In genomic region chr3:151871639-151872468, GRCh38 we compare ENCODE assay signal across 1 cellular context.
TF ChIP-seq lines count a peak whose summit lies in the region.

No MANE protein-coding gene starts in this region.

TF ChIP-seq in K562, 482 proteins besides CTCF, POLR2A, EP300 and RAD21 (continued from another document and continues in another):
- TF ChIP-seq UBTF (IDR thresholded peaks at IDR 0.05; ENCODE audit: borderline replicate concordance in 1 of 2, low read depth in 2 of 2, low read length in 2 of 2), result 0 out of 4 replicates have a peak, but pooled peaks of 1 of the 2 experiments have one; percentile 25
- TF ChIP-seq FOSL1 (tag; conservative IDR thresholded peaks at IDR 0.05), result 0 out of 2 replicates have a peak, but pooled peaks have one; percentile 40
- 0 out of 2 replicates have a peak, but pooled peaks have one; percentile 12 for TF ChIP-seq ZEB2 (IDR thresholded peaks at IDR 0.05)
- TF ChIP-seq JUN (IDR thresholded peaks at IDR 0.05; ENCODE audit: borderline replicate concordance, low read depth, low read length), result no peak
- no peak for TF ChIP-seq JUN (CRISPR knock-in tag; IDR thresholded peaks at IDR 0.05; ENCODE audit: borderline replicate concordance)
- TF ChIP-seq SOX6 (IDR thresholded peaks at IDR 0.05), result 0 out of 2 replicates have a peak, but pooled peaks have one; percentile 48
- peak; percentile 45; the same call in 1 of the 2 replicates for TF ChIP-seq DPF2 (IDR thresholded peaks at IDR 0.05)
- no peak for TF ChIP-seq NONO (IDR thresholded peaks at IDR 0.05; ENCODE audit: low read depth in 2 of 2, low read length in 1 of 2)
- no peak for TF ChIP-seq NR4A1 (CRISPR knock-in tag; IDR thresholded peaks at IDR 0.05)
- TF ChIP-seq NR4A1 (tag; IDR thresholded peaks at IDR 0.05), result no peak
- TF ChIP-seq CBX3 (IDR thresholded peaks at IDR 0.05; ENCODE audit: borderline replicate concordance in 1 of 2, low read length in 2 of 2), result 0 out of 3 replicates have a peak, but pooled peaks of 1 of the 2 experiments have one; percentile 53
- TF ChIP-seq, protein P1, sequence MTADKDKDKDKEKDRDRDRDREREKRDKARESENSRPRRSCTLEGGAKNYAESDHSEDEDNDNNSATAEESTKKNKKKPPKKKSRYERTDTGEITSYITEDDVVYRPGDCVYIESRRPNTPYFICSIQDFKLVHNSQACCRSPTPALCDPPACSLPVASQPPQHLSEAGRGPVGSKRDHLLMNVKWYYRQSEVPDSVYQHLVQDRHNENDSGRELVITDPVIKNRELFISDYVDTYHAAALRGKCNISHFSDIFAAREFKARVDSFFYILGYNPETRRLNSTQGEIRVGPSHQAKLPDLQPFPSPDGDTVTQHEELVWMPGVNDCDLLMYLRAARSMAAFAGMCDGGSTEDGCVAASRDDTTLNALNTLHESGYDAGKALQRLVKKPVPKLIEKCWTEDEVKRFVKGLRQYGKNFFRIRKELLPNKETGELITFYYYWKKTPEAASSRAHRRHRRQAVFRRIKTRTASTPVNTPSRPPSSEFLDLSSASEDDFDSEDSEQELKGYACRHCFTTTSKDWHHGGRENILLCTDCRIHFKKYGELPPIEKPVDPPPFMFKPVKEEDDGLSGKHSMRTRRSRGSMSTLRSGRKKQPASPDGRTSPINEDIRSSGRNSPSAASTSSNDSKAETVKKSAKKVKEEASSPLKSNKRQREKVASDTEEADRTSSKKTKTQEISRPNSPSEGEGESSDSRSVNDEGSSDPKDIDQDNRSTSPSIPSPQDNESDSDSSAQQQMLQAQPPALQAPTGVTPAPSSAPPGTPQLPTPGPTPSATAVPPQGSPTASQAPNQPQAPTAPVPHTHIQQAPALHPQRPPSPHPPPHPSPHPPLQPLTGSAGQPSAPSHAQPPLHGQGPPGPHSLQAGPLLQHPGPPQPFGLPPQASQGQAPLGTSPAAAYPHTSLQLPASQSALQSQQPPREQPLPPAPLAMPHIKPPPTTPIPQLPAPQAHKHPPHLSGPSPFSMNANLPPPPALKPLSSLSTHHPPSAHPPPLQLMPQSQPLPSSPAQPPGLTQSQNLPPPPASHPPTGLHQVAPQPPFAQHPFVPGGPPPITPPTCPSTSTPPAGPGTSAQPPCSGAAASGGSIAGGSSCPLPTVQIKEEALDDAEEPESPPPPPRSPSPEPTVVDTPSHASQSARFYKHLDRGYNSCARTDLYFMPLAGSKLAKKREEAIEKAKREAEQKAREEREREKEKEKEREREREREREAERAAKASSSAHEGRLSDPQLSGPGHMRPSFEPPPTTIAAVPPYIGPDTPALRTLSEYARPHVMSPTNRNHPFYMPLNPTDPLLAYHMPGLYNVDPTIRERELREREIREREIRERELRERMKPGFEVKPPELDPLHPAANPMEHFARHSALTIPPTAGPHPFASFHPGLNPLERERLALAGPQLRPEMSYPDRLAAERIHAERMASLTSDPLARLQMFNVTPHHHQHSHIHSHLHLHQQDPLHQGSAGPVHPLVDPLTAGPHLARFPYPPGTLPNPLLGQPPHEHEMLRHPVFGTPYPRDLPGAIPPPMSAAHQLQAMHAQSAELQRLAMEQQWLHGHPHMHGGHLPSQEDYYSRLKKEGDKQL (CRISPR knock-in tag; IDR thresholded peaks at IDR 0.05; ENCODE audit: borderline replicate concordance), result no peak
- TF ChIP-seq ESRRA (IDR thresholded peaks at IDR 0.05; ENCODE audit: borderline replicate concordance, low read depth), result peak; percentile 40; the same call in 1 of the 2 replicates
- TF ChIP-seq, protein P2, sequence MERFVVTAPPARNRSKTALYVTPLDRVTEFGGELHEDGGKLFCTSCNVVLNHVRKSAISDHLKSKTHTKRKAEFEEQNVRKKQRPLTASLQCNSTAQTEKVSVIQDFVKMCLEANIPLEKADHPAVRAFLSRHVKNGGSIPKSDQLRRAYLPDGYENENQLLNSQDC (CRISPR knock-in tag; IDR thresholded peaks at IDR 0.05), result no peak
- no peak for TF ChIP-seq NR2C1 (IDR thresholded peaks at IDR 0.05)
- peak; percentile 35; the same call in 1 of the 2 replicates for TF ChIP-seq NR2C1 (tag; IDR thresholded peaks at IDR 0.05)
- TF ChIP-seq, protein P3, sequence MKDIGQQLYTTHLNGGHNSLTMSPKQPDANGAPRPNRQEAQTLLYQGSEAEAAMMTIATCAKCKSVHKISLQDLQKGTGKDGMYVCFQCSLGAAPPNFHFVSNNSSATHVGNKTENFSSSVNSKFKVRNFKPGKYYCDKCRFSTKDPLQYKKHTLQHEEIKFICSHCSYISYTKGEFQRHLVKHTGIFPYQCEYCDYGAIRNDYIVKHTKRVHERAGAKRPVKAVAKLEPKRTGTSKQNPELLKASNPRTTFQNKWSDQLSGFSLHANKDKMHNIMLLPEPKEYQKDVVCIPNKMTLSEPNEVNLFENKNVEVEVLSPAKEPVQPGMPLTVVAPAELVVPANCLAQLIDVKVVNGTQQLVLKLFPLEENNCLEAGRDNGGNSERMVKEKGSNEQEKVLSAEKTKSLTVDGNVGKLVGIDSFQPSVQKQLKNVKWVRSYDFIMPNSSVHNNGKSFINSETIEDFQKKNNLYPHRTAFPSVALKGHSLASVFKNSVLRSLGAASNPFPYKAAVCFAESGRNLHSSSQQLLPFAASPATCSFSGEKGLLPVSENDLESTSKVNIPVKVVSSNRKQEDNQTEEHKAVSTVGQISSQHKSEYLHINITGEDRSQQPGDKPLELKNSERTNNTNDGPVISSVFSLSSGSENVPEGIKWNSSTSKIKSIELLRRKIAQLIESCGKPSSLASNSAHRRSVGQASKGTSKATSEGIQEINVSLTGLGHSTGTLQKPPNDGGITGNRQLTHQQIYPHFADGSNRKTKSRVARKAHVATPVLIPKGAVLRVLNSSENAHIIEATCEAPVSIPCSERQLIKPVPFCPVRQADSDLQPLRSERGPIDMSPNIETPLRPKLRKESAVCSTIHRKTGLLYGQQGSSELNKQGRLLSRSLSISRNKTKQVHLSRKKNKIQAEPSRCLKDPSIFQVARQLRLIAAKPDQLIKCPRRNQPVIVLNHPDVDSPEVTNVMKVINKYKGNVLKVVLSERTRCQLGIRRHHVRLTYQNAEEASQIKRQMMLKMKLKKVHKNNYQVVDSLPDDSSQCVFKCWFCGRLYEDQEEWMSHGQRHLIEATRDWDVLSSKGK (CRISPR knock-in tag; IDR thresholded peaks at IDR 0.05), result no peak
- no peak for TF ChIP-seq PYGO2 (tag; IDR thresholded peaks at IDR 0.05)
- TF ChIP-seq BACH1 (tag; IDR thresholded peaks at IDR 0.05), result peak; percentile 78; the same call in 1 of the 2 replicates
- TF ChIP-seq DMBX1 (CRISPR knock-in tag; IDR thresholded peaks at IDR 0.05; ENCODE audit: borderline replicate concordance), result peak; percentile 51; the same call in 1 of the 2 replicates
- no peak for TF ChIP-seq SLC30A9 (CRISPR knock-in tag; IDR thresholded peaks at IDR 0.05)
- TF ChIP-seq, protein P4, sequence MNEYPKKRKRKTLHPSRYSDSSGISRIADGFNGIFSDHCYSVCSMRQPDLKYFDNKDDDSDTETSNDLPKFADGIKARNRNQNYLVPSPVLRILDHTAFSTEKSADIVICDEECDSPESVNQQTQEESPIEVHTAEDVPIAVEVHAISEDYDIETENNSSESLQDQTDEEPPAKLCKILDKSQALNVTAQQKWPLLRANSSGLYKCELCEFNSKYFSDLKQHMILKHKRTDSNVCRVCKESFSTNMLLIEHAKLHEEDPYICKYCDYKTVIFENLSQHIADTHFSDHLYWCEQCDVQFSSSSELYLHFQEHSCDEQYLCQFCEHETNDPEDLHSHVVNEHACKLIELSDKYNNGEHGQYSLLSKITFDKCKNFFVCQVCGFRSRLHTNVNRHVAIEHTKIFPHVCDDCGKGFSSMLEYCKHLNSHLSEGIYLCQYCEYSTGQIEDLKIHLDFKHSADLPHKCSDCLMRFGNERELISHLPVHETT (CRISPR knock-in tag; conservative IDR thresholded peaks at IDR 0.05 in 1 of 2, IDR thresholded peaks at IDR 0.05 in 1 of 2), result peak in 1 of 2 experiments; percentile 53; a peak in 2 of 4 replicates
- TF ChIP-seq GTF2E2 (tag; IDR thresholded peaks at IDR 0.05), result peak; percentile 40; the same call in 1 of the 2 replicates
- TF ChIP-seq PHF20 (IDR thresholded peaks at IDR 0.05; ENCODE audit: partially characterized antibody), result no peak
- TF ChIP-seq PHF8 (IDR thresholded peaks at IDR 0.05; ENCODE audit: borderline replicate concordance, low read length), result 0 out of 2 replicates have a peak, but pooled peaks have one; percentile 15
- no peak for TF ChIP-seq NR1H2 (CRISPR knock-in tag; IDR thresholded peaks at IDR 0.05)
- TF ChIP-seq EP400 (IDR thresholded peaks at IDR 0.05), result peak; percentile 20; the same call in 1 of the 2 replicates
- TF ChIP-seq GTF3C2 (IDR thresholded peaks at IDR 0.05; ENCODE audit: borderline replicate concordance, extremely low read depth, insufficient read length), result no peak
- TF ChIP-seq SMAD4 (CRISPR knock-in tag; conservative IDR thresholded peaks at IDR 0.05), result 0 out of 2 replicates have a peak, but pooled peaks have one; percentile 48
- TF ChIP-seq ZKSCAN1 (IDR thresholded peaks at IDR 0.05; ENCODE audit: low read depth, low read length), result no peak
- TF ChIP-seq PHB2 (IDR thresholded peaks at IDR 0.05; ENCODE audit: low read depth), result no peak
- TF ChIP-seq, protein P5, sequence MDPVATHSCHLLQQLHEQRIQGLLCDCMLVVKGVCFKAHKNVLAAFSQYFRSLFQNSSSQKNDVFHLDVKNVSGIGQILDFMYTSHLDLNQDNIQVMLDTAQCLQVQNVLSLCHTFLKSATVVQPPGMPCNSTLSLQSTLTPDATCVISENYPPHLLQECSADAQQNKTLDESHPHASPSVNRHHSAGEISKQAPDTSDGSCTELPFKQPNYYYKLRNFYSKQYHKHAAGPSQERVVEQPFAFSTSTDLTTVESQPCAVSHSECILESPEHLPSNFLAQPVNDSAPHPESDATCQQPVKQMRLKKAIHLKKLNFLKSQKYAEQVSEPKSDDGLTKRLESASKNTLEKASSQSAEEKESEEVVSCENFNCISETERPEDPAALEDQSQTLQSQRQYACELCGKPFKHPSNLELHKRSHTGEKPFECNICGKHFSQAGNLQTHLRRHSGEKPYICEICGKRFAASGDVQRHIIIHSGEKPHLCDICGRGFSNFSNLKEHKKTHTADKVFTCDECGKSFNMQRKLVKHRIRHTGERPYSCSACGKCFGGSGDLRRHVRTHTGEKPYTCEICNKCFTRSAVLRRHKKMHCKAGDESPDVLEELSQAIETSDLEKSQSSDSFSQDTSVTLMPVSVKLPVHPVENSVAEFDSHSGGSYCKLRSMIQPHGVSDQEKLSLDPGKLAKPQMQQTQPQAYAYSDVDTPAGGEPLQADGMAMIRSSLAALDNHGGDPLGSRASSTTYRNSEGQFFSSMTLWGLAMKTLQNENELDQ (CRISPR knock-in tag; IDR thresholded peaks at IDR 0.05; ENCODE audit: borderline replicate concordance), result no peak
- TF ChIP-seq NCOR1 (IDR thresholded peaks at IDR 0.05), result no peak
- no peak for TF ChIP-seq HDAC6 (IDR thresholded peaks at IDR 0.05; ENCODE audit: low read depth, low read length)
- TF ChIP-seq MAFK (IDR thresholded peaks at IDR 0.05; ENCODE audit: low read length), result no peak
- TF ChIP-seq, protein P6, sequence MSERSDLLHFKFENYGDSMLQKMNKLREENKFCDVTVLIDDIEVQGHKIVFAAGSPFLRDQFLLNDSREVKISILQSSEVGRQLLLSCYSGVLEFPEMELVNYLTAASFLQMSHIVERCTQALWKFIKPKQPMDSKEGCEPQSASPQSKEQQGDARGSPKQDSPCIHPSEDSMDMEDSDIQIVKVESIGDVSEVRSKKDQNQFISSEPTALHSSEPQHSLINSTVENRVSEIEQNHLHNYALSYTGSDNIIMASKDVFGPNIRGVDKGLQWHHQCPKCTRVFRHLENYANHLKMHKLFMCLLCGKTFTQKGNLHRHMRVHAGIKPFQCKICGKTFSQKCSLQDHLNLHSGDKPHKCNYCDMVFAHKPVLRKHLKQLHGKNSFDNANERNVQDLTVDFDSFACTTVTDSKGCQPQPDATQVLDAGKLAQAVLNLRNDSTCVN (CRISPR knock-in tag; IDR thresholded peaks at IDR 0.05), result no peak
- TF ChIP-seq, protein P7, sequence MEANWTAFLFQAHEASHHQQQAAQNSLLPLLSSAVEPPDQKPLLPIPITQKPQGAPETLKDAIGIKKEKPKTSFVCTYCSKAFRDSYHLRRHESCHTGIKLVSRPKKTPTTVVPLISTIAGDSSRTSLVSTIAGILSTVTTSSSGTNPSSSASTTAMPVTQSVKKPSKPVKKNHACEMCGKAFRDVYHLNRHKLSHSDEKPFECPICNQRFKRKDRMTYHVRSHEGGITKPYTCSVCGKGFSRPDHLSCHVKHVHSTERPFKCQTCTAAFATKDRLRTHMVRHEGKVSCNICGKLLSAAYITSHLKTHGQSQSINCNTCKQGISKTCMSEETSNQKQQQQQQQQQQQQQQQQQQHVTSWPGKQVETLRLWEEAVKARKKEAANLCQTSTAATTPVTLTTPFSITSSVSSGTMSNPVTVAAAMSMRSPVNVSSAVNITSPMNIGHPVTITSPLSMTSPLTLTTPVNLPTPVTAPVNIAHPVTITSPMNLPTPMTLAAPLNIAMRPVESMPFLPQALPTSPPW (CRISPR knock-in tag; IDR thresholded peaks at IDR 0.05), result peak; percentile 45
- TF ChIP-seq ZNF584 (CRISPR knock-in tag; IDR thresholded peaks at IDR 0.05; ENCODE audit: low read depth), result peak; percentile 79; the same call in 1 of the 2 replicates
- TF ChIP-seq SP2 (IDR thresholded peaks at IDR 0.05; ENCODE audit: extremely low read depth, low read depth, low read length, poor library complexity, severe bottlenecking), result no peak
